10 cellular contexts compared by ENCODE assay signal in genomic region chr17:53391197-53391596, GRCh38.
"Had no signal": no experiment of that assay in that cellular context is flagged by ENCODE, and none has a peak within 500 bp of the region (broad histone marks: within the 10 kb centered on the region; RNA-seq: fewer than 3 reads in every experiment).

No MANE protein-coding gene starts in this region.

- FAIRE-seq: H54 had no signal

- H3K4me3 Mint-ChIP-seq: GM23338, H9, HFFc6 had no signal

- H3K36me3 ChIP-seq: HAP-1 had no signal

- ATAC-seq: GM23338, HCT116 had no signal

- H3K27ac ChIP-seq: GM23248 had no signal

- H3K4me1 ChIP-seq: HAP-1 had no signal

- H3K4me3 ChIP-seq: GM23248, GM23338, HAP-1 had no signal

- DNase-seq: GM23248, GOT3, H7, H9, HCEC 1CT, HFFc6 had no signal

- H3K4me2 ChIP-seq: GM23338 had no signal

- H2AFZ ChIP-seq: GM23248, GM23338 had no signal

- H3K9me3 Mint-ChIP-seq: GM23338, H9 had no signal

- H3K9me3 ChIP-seq: HAP-1 had no signal

- H3K27ac Mint-ChIP-seq: GM23338, HFFc6 had no signal

- H3K9ac ChIP-seq: GM23248 had no signal

- H3K4me1 Mint-ChIP-seq: GM23338 had no signal
